Comparison of ENCODE assay signal across 8 cellular contexts in genomic region chr6:107491791-107492674, GRCh38. TPM values are rescaled to one million over a fixed set of nuclear protein-coding genes. Genes with fewer than 3 reads are reported as not detected.
DNase-seq lines count a peak whose midpoint lies in the region; ATAC-seq and TF ChIP-seq lines count a peak whose summit lies in the region.

No MANE protein-coding gene starts in this region.

- H3K9me3 ChIP-seq in SJCRH30 (replicated peaks) (no peaks in the 10 kb centered on the region), gastroesophageal sphincter (no peaks in the 10 kb centered on the region), sigmoid colon (no peaks in the 10 kb centered on the region)

- intact Hi-C loops in sigmoid colon (cut with DNase I): loop anchor here (2.0 to 10.0 kb wide), 6 partner anchors 33 to 1893 kb away; partner anchors contain the start of genes CD164 and PDSS2

- no peaks in the 10 kb centered on the region for H3K36me3 ChIP-seq in SJCRH30
- no peaks in the 10 kb centered on the region for H3K36me3 ChIP-seq in gastroesophageal sphincter
- no peaks in the 10 kb centered on the region for H3K36me3 ChIP-seq in sigmoid colon

- ATAC-seq in gastroesophageal sphincter (no peak), HG02798 (IDR thresholded peaks at IDR 0.05; ENCODE audit: poor library complexity, unreplicated experiment) (no peak)

- TF ChIP-seq POLR2A in gastroesophageal sphincter (IDR thresholded peaks at IDR 0.05) (no peak), sigmoid colon (IDR thresholded peaks at IDR 0.05) (no peak)

- H3K4me3 ChIP-seq in GM08714 (ENCODE audit: low read length) (peak overlapping the region; percentile 60; the same call in 1 of the 2 replicates), SJCRH30 (peak overlapping the region; percentile 88), gastroesophageal sphincter (peak overlapping the region; percentile 61 to 85), sigmoid colon (peak overlapping the region; percentile 77 to 86 (median 82))

- H3K27me3 ChIP-seq in SJCRH30 (no peaks in the 10 kb centered on the region), gastroesophageal sphincter (no peaks in the 10 kb centered on the region), sigmoid colon (peaks cover 0 to 6% (median 0%) of the 10 kb centered on the region in 3 donors)

- TF ChIP-seq CTCF in gastroesophageal sphincter (IDR thresholded peaks at IDR 0.05): no peak
- no peak for TF ChIP-seq CTCF in sigmoid colon (IDR thresholded peaks at IDR 0.05)

- H3K4me1 ChIP-seq in SJCRH30 (peaks cover 45% of the 10 kb centered on the region), gastroesophageal sphincter (peaks cover 15 to 75% (median 26%) of the 10 kb centered on the region in 3 donors), sigmoid colon (peaks cover 0 to 58% (median 43%) of the 10 kb centered on the region in 4 donors)

- WGBS in gastroesophageal sphincter (ENCODE audit: low coverage in 1 of 2), 2 donors: 11 to 17% methylated on average over 15 of the region's 15 CpGs
- WGBS in sigmoid colon, 2 donors: 56 to 71% methylated on average over 15 of the region's 15 CpGs

- TF ChIP-seq EP300 in gastroesophageal sphincter (IDR thresholded peaks at IDR 0.05) (no peak), sigmoid colon (IDR thresholded peaks at IDR 0.05) (no peak)

- DNase-seq in SJCRH30 (peak; percentile 67 to 86), sigmoid colon (no peak), GDM1 (lab: John Stamatoyannopoulos, UW) (no peak), SIG-M5 (lab: John Stamatoyannopoulos, UW) (no peak), glomerular visceral epithelial cell (ENCODE audit: extremely low spot score) (no peak)

- H3K27ac ChIP-seq in SJCRH30 (peak overlapping the region; percentile 26), gastroesophageal sphincter (peak overlapping the region; percentile 45 to 93 (median 85)), sigmoid colon (peak overlapping the region; percentile 88 to 95 (median 92))

RNA-seq across cellular contexts. Expression of gene SOBP, which starts 2.1 kb away (rescaled TPM):
- 7.0 and 7.8 TPM in 2 replicates for total RNA-seq in SJCRH30 (2014; rRNA removed; shearing (Covaris generic))
- total RNA-seq in gastroesophageal sphincter: 10 to 100 TPM; 16.2 to 29.9 (median 19.2) TPM
- 10 to 100 TPM; 16.8 to 38.5 (median 22.8) TPM for total RNA-seq in sigmoid colon
- 1 to 10 TPM; 1.2 to 2.4 (median 1.8) TPM for polyA plus RNA-seq in sigmoid colon

RNA-seq across cellular contexts. Expression of gene PDSS2, which starts 32.7 kb away (rescaled TPM):
- total RNA-seq in SJCRH30 (2014; rRNA removed; shearing (Covaris generic)): 9.3 TPM in 2 replicates
- 10 to 100 TPM in 1 of 4 donors, 1 to 10 TPM in 3; 6.5 to 12.2 (median 9.0) TPM for total RNA-seq in gastroesophageal sphincter
- total RNA-seq in sigmoid colon: 10 to 100 TPM in 1 of 4 donors, 1 to 10 TPM in 3; 9.4 to 11.1 (median 9.6) TPM
- 10 to 100 TPM; 13.8 to 18.5 (median 13.8) TPM for polyA plus RNA-seq in sigmoid colon

Comparison
In these comparisons a context has a peak if more than half of its experiments do, and no peak if none do; other contexts are left out.
1. DNase-seq: peak in SJCRH30 (2 of 2); none in sigmoid colon (single experiment), GDM1 (single experiment), SIG-M5 (single experiment) and glomerular visceral epithelial cell (single experiment).
2. H3K27ac ChIP-seq: peak in every context shown above with its lines; median percentile 92 in sigmoid colon; 85 in gastroesophageal sphincter; 26 in SJCRH30.
3. Peak in every context shown above with its lines, with median percentiles within 50 percentile points of each other: H3K4me3 ChIP-seq.